In the genomic region with DNA sequence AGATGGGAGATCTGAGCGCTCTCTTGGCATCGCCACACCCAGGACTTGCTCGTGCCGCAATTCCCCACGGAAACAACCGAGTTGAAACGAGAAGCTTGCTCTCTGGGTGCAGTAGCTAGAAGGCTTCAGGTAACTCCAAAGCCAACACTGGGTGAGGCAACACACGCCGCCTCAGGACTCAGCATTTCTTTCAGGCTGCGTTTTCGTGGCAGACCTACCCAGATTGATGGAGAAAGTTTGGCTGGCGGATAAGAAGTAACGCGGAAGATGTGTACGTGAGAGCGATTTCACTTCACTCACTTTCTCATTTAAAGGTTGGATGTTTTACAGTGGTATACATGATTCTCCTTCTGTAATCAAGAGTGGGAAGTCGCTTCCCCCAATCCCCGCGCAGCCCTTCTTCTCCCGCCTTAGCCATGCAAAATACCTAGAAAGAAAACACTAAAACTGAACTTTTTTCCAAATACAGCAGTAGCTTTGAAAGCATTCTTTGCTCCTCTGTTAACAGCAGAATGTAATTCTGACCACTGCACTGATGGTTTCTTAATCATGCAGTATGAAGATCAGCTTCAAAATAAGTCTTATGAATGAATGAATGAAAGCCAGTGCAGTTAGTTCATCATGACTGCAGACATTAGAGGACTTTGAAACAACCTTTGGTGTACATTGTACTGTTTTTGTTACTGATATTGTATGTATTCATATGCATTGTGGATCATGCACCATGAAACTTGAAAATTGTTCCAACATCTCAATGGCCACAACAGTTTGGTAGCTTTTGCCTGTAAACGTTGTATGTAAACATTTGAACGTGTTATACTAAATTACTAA, we compare ENCODE assay signal across 8 cellular contexts. TPM values are rescaled to one million over a fixed set of nuclear protein-coding genes. Genes with fewer than 3 reads are reported as not detected.
DNase-seq lines count a peak whose midpoint lies in the region; ATAC-seq and TF ChIP-seq lines count a peak whose summit lies in the region.

No MANE protein-coding gene starts in this region.

- peaks cover 0 to 28% (median 17%) of the 10 kb centered on the region in 4 donors for H3K4me1 Mint-ChIP-seq in CD4-positive, CD25-positive, alpha-beta regulatory T cell

- CTCF ChIA-PET in PC-3 (lab: Charles Lee): interaction anchor here (0.6 kb wide), 2 partner anchors 92 to 98 kb away, joined by 3 to 4 read pairs; no protein-coding TSS in a partner anchor

- H3K9ac ChIP-seq in PC-3 (ENCODE audit: low read length): peak overlapping the region; percentile 78

- POLR2A ChIA-PET in PC-3 (lab: Charles Lee; ENCODE audit: unreplicated experiment): interaction anchor here (0.6 kb wide), 1 partner anchor 181 kb away, joined by 7 read pairs; no protein-coding TSS in a partner anchor

- peaks cover 30% of the 10 kb centered on the region for H3K79me2 ChIP-seq in PC-3 (ENCODE audit: low read length)

- H3K27ac ChIP-seq in CD4-positive, CD25-positive, alpha-beta regulatory T cell (ENCODE audit: insufficient read depth, low read length, poor library complexity, severe bottlenecking): peak overlapping the region; percentile 84
- H3K27ac ChIP-seq in PC-3 (ENCODE audit: low read length) (peak overlapping the region; percentile 62), body of pancreas (peak overlapping the region; percentile 42 to 81 (median 71))

- intact Hi-C loops in PC-3 (cut with micrococcal nuclease) (loop anchor here (2.0 to 5.0 kb wide), 6 partner anchors 89 to 499 kb away; no protein-coding TSS in a partner anchor), body of pancreas (cut with DNase I) (loop anchor here (10.0 kb wide), 1 partner anchor 277 kb away; no protein-coding TSS in a partner anchor)

- peak overlapping the region; percentile 100 for H2AFZ ChIP-seq in PC-3 (ENCODE audit: low read length)

- BruUV-seq in PC-3 (replicated peaks; lab: Mats Ljungman, UMichigan): no TSS peak

- H3K27ac Mint-ChIP-seq in CD4-positive, CD25-positive, alpha-beta regulatory T cell: peak overlapping the region; percentile 92 to 95 (median 93)

- H3K4me2 ChIP-seq in PC-3 (ENCODE audit: low read length): peak overlapping the region; percentile 89

- DNase-seq in CD4-positive, CD25-positive, alpha-beta regulatory T cell: peak in 2 of 3 donors; percentile 38 to 66
- DNase-seq in PC-3: peak; percentile 70
- peak in 2 of 4 donors; percentile 57 to 65 for DNase-seq in body of pancreas
- peak; percentile 48 for DNase-seq in inferior parietal cortex (ENCODE audit: extremely low spot score)
- DNase-seq in stimulated activated CD4-positive, alpha-beta T cell treated with anti-CD3 and anti-CD28 coated beads, Interleukin-1b, Interleukin-23, amount 100 ng/mL, for 48 hours: peak; percentile 44
- DNase-seq in COLO668 (lab: John Stamatoyannopoulos, UW; ENCODE audit: unreplicated experiment): no peak

- H3K4me1 ChIP-seq in CD4-positive, CD25-positive, alpha-beta regulatory T cell (ENCODE audit: control insufficient read depth, insufficient read depth, low read length, poor library complexity, severe bottlenecking): peaks cover 40% of the 10 kb centered on the region
- H3K4me1 ChIP-seq in PC-3 (ENCODE audit: insufficient read depth, low read length) (peaks cover 22% of the 10 kb centered on the region), body of pancreas (peaks cover 19% of the 10 kb centered on the region)

- no peaks in the 10 kb centered on the region for H3K27me3 ChIP-seq in CD4-positive, CD25-positive, alpha-beta regulatory T cell (ENCODE audit: control insufficient read depth, insufficient read depth, low read length)
- H3K27me3 ChIP-seq in PC-3 (ENCODE audit: low read length): no peaks in the 10 kb centered on the region
- H3K27me3 ChIP-seq in body of pancreas: no peaks in the 10 kb centered on the region

- TF ChIP-seq POLR2A in body of pancreas (IDR thresholded peaks at IDR 0.05): peak in 2 of 3 donors; percentile 7 to 16

- H3K36me3 Mint-ChIP-seq in CD4-positive, CD25-positive, alpha-beta regulatory T cell: no peaks in the 10 kb centered on the region

- ATAC-seq in CD4-positive, CD25-positive, alpha-beta regulatory T cell (ENCODE audit: low read depth in 2 of 2): no peak
- ATAC-seq in GM19328 (IDR thresholded peaks at IDR 0.05; ENCODE audit: unreplicated experiment) (peak; percentile 20), HG03342 (IDR thresholded peaks at IDR 0.05; ENCODE audit: unreplicated experiment) (peak; percentile 17), PC-3 (peak; percentile 52), body of pancreas (peak; percentile 29)

- no peaks in the 10 kb centered on the region for H4K20me1 ChIP-seq in PC-3 (ENCODE audit: low read length)

- peak overlapping the region; percentile 99 for H3K4me3 ChIP-seq in CD4-positive, CD25-positive, alpha-beta regulatory T cell (ENCODE audit: low read depth, low read length)
- H3K4me3 ChIP-seq in PC-3 (ENCODE audit: low read length) (peak overlapping the region; percentile 84), body of pancreas (peak overlapping the region; percentile 80 to 91)

- no peaks in the 10 kb centered on the region for H3F3A ChIP-seq in PC-3 (ENCODE audit: low read length, unreplicated experiment)

- H3K9me3 ChIP-seq in CD4-positive, CD25-positive, alpha-beta regulatory T cell (ENCODE audit: control insufficient read depth in 2 of 2, low read length in 2 of 2): no peaks in the 10 kb centered on the region
- no peaks in the 10 kb centered on the region for H3K9me3 ChIP-seq in PC-3 (ENCODE audit: low read length)
- no peaks in the 10 kb centered on the region for H3K9me3 ChIP-seq in body of pancreas

- H3K4me3 Mint-ChIP-seq in CD4-positive, CD25-positive, alpha-beta regulatory T cell: peak overlapping the region; percentile 94 to 97 (median 95)

- no peaks in the 10 kb centered on the region for H3K9me2 ChIP-seq in PC-3 (replicated peaks; ENCODE audit: low read length)

- H3K36me3 ChIP-seq in CD4-positive, CD25-positive, alpha-beta regulatory T cell (ENCODE audit: control insufficient read depth, insufficient read depth, low read length): no peaks in the 10 kb centered on the region
- H3K36me3 ChIP-seq in PC-3 (ENCODE audit: low read depth, low read length) (no peaks in the 10 kb centered on the region), body of pancreas (replicated peaks in 1 of 2; ENCODE audit: insufficient read depth in 1 of 2, low read depth in 2 of 2) (no peaks in the 10 kb centered on the region)

- TF ChIP-seq CTCF in PC-3 (conservative IDR thresholded peaks at IDR 0.05; ENCODE audit: low read depth, low read length) (no peak), body of pancreas (IDR thresholded peaks at IDR 0.05) (no peak)

- no peaks in the 10 kb centered on the region for H3K27me3 Mint-ChIP-seq in CD4-positive, CD25-positive, alpha-beta regulatory T cell

- WGBS in body of pancreas, 2 donors: 2% methylated on average over 17 to 22 of the region's 22 CpGs

- peaks cover 0 to 2% (median 0%) of the 10 kb centered on the region in 7 donors for H3K9me3 Mint-ChIP-seq in CD4-positive, CD25-positive, alpha-beta regulatory T cell

RNA-seq across cellular contexts. Expression of gene TNIK, which starts 1.1 kb away (rescaled TPM):
- total RNA-seq in CD4-positive, CD25-positive, alpha-beta regulatory T cell: 162 TPM
- polyA plus RNA-seq in CD4-positive, CD25-positive, alpha-beta regulatory T cell: 10 to 100 TPM; 14.7 to 26.7 (median 22.0) TPM
- total RNA-seq in PC-3 (2014; rRNA removed): 7.0 and 12.0 TPM in 2 replicates
- total RNA-seq in body of pancreas: 1 to 10 TPM; 7.6 to 9.6 TPM

Comparison
In these comparisons a context has a peak if more than half of its experiments do, and no peak if none do; other contexts are left out.
1. ATAC-seq: peak in GM19328 (single experiment), HG03342 (single experiment), PC-3 (single experiment) and body of pancreas (single experiment); none in CD4-positive, CD25-positive, alpha-beta regulatory T cell (0 of 2).
2. RNA of gene TNIK, which starts 1.1 kb away (total RNA-seq): 162 TPM in CD4-positive, CD25-positive, alpha-beta regulatory T cell (single experiment); 7.6 to 9.6 TPM in body of pancreas and 7.0 to 12.0 TPM in PC-3; every median in the first group is over 10 times any median in the second.
3. Peak in every context shown above with its lines, with median percentiles within 50 percentile points of each other: H3K27ac ChIP-seq and H3K4me3 ChIP-seq.